In the genomic region with DNA sequence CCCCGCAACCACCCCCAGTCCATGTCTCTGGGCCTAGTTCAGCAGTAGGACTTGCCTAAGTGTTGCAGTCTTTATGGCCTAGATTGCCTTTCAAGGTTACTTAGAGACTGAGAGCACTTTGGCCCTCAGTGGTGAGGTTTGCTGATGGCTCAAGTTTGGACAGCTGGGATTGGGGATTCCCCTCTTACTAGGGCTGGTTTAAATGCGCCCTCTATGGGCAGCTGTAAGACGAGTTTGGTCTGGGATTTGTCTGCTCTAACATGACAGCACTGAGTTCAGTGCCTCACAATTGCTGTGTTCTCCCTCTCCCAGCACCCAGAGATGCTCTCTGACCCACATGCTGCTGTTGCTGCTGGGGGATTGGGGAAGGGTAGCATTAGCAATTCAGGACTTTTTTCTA, we compare ENCODE assay signal across 8 cellular contexts. TPM values are rescaled to one million over a fixed set of nuclear protein-coding genes. Genes with fewer than 3 reads are reported as not detected.
DNase-seq lines count a peak whose midpoint lies in the region; ATAC-seq and TF ChIP-seq lines count a peak whose summit lies in the region.

No MANE protein-coding gene starts in this region.

- peak; percentile 0 to 11 for DNase-seq in NCI-H446 (lab: John Stamatoyannopoulos, UW)
- no peak for DNase-seq in NCI-H446 treated with DMSO at 0.1 percent for 48 hours (lab: John Stamatoyannopoulos, UW)
- DNase-seq in mammary epithelial cell: peak; percentile 51
- no peak for DNase-seq in retinal pigment epithelial cell (ENCODE audit: low read depth)
- DNase-seq in activated T-helper 2 cell treated with anti-CD3 and anti-CD28 coated beads, Interferon-gamma antibody, Interleukin-2, Interleukin-4, amounts not matched to agents 10 μg/mL and 5 μg/mL and 100 μg/mL, durations not matched to agents 14 hours and 24 hours and 36 hours (ENCODE audit: low spot score): no peak

- H3K36me3 Mint-ChIP-seq in activated T-helper 2 cell treated with anti-CD3 and anti-CD28 coated beads, Interferon-gamma antibody, Interleukin-2, Interleukin-4, amounts not matched to agents 10 μg/mL and 5 μg/mL and 100 μg/mL, durations not matched to agents 14 hours and 24 hours and 36 hours (ENCODE audit: low read depth): no peaks in the 10 kb centered on the region

- no peaks in the 10 kb centered on the region for H3K79me2 ChIP-seq in mammary epithelial cell (ENCODE audit: insufficient read depth, low read length)

- no peak overlapping the region for H3K9ac ChIP-seq in mammary epithelial cell (ENCODE audit: insufficient read depth, low read length)

- no peaks in the 10 kb centered on the region for H3K36me3 ChIP-seq in mammary epithelial cell (ENCODE audit: insufficient read depth, low read length)

- no peaks in the 10 kb centered on the region for H3K27me3 Mint-ChIP-seq in activated T-helper 2 cell treated with anti-CD3 and anti-CD28 coated beads, Interferon-gamma antibody, Interleukin-2, Interleukin-4, amounts not matched to agents 10 μg/mL and 5 μg/mL and 100 μg/mL, durations not matched to agents 14 hours and 24 hours and 36 hours (ENCODE audit: low read depth)

- H4K20me1 ChIP-seq in mammary epithelial cell (ENCODE audit: insufficient read depth, low read length): no peaks in the 10 kb centered on the region

- no peak overlapping the region for H3K27ac ChIP-seq in mammary epithelial cell (ENCODE audit: insufficient read depth, low read depth, low read length)

- H3K9me3 ChIP-seq in mammary epithelial cell (replicated peaks; ENCODE audit: insufficient read depth, low read length): no peaks in the 10 kb centered on the region

- no peak overlapping the region for H3K4me3 Mint-ChIP-seq in activated T-helper 2 cell treated with anti-CD3 and anti-CD28 coated beads, Interferon-gamma antibody, Interleukin-2, Interleukin-4, amounts not matched to agents 10 μg/mL and 5 μg/mL and 100 μg/mL, durations not matched to agents 14 hours and 24 hours and 36 hours (ENCODE audit: low read depth)

- no peaks in the 10 kb centered on the region for H3K4me1 Mint-ChIP-seq in activated T-helper 2 cell treated with anti-CD3 and anti-CD28 coated beads, Interferon-gamma antibody, Interleukin-2, Interleukin-4, amounts not matched to agents 10 μg/mL and 5 μg/mL and 100 μg/mL, durations not matched to agents 14 hours and 24 hours and 36 hours (ENCODE audit: low read depth)

- in situ Hi-C loops in mammary epithelial cell (cut with MboI; ENCODE audit: low sequenced_read_pairs in 2 of 2): no loop called here

- TF ChIP-seq CTCF in mammary epithelial cell (conservative IDR thresholded peaks at IDR 0.05 in 1 of 2, IDR thresholded peaks at IDR 0.05 in 1 of 2; ENCODE audit: extremely low read depth in 1 of 2, insufficient read depth in 1 of 2, low read depth in 1 of 2, low read length in 2 of 2): peak; percentile 52 to 71
- peak; percentile 19 for TF ChIP-seq CTCF in retinal pigment epithelial cell (conservative IDR thresholded peaks at IDR 0.05; ENCODE audit: low read depth, low read length)

- no peak overlapping the region for H2AFZ ChIP-seq in mammary epithelial cell (ENCODE audit: low read depth, low read length)

- H3K9me3 Mint-ChIP-seq in activated T-helper 2 cell treated with anti-CD3 and anti-CD28 coated beads, Interferon-gamma antibody, Interleukin-2, Interleukin-4, amounts not matched to agents 10 μg/mL and 5 μg/mL and 100 μg/mL, durations not matched to agents 14 hours and 24 hours and 36 hours: no peaks in the 10 kb centered on the region

- ATAC-seq in HG03520 (IDR thresholded peaks at IDR 0.05; ENCODE audit: unreplicated experiment) (peak; percentile 58), HG03457 (IDR thresholded peaks at IDR 0.05; ENCODE audit: unreplicated experiment) (no peak), HG03139 (IDR thresholded peaks at IDR 0.05; ENCODE audit: unreplicated experiment) (no peak)

- no peak overlapping the region for H3K4me2 ChIP-seq in mammary epithelial cell (ENCODE audit: insufficient read depth, low read depth, low read length)

- no TSS peak for BruUV-seq in mammary epithelial cell (replicated peaks; lab: Mats Ljungman, UMichigan)

- no peaks in the 10 kb centered on the region for H3K4me1 ChIP-seq in mammary epithelial cell (ENCODE audit: insufficient read depth, low read length)

- H3K27me3 ChIP-seq in mammary epithelial cell (ENCODE audit: insufficient read depth, low read length): no peaks in the 10 kb centered on the region

- H3K27ac Mint-ChIP-seq in activated T-helper 2 cell treated with anti-CD3 and anti-CD28 coated beads, Interferon-gamma antibody, Interleukin-2, Interleukin-4, amounts not matched to agents 10 μg/mL and 5 μg/mL and 100 μg/mL, durations not matched to agents 14 hours and 24 hours and 36 hours: no peak overlapping the region

- 100% methylated on average over 1 of the region's 3 CpGs for WGBS in mammary epithelial cell (ENCODE audit: low coverage, missing lambda C conversion rate)

- intact Hi-C loops in mammary epithelial cell (cut with micrococcal nuclease): loop anchor here (1.0 to 5.0 kb wide), 3 partner anchors 38 to 559 kb away; no protein-coding TSS in a partner anchor
- intact Hi-C loops in activated T-helper 2 cell treated with anti-CD3 and anti-CD28 coated beads, Interferon-gamma antibody, Interleukin-2, Interleukin-4, amounts not matched to agents 10 μg/mL and 5 μg/mL and 100 μg/mL, durations not matched to agents 14 hours and 24 hours and 36 hours (cut with micrococcal nuclease): no loop called here

- CTCF ChIA-PET in mammary epithelial cell (lab: Charles Lee; ENCODE audit: low non-redundant PET): interaction anchor here (0.7 kb wide), 1 partner anchor 12 kb away, joined by 4 read pairs; no protein-coding TSS in a partner anchor

- dilution Hi-C loops in mammary epithelial cell (cut with HindIII; ENCODE audit: low sequenced_read_pairs): no loop called here

- H3K4me3 ChIP-seq in mammary epithelial cell (replicated peaks in 1 of 3; ENCODE audit: insufficient read depth in 1 of 3, low read depth in 2 of 3, low read length in 3 of 3) (no peak overlapping the region), retinal pigment epithelial cell (ENCODE audit: low read length) (no peak overlapping the region)

RNA-seq across cellular contexts. Expression of a gene that starts 23.1 kb away (rescaled TPM):
- under 1 TPM in 1 of 2 donors, not detected in 1; 0.28 TPM for total RNA-seq in mammary epithelial cell
- polyA plus RNA-seq in mammary epithelial cell: 0.05 TPM
- not detected for polyA minus RNA-seq in mammary epithelial cell
- not detected in 2 replicates for total RNA-seq in activated T-helper 2 cell treated with anti-CD3 and anti-CD28 coated beads, Interferon-gamma antibody, Interleukin-2, Interleukin-4, amounts not matched to agents 10 μg/mL and 5 μg/mL and 100 μg/mL, durations not matched to agents 14 hours and 24 hours and 36 hours

Comparison
In these comparisons a context has a peak if more than half of its experiments do, and no peak if none do; other contexts are left out.
1. DNase-seq: peak in NCI-H446 (2 of 2) and mammary epithelial cell (single experiment); none in NCI-H446 treated with DMSO at 0.1 percent for 48 hours (single experiment), retinal pigment epithelial cell (single experiment) and activated T-helper 2 cell treated with anti-CD3 and anti-CD28 coated beads, Interferon-gamma antibody, Interleukin-2, Interleukin-4, amounts not matched to agents 10 μg/mL and 5 μg/mL and 100 μg/mL, durations not matched to agents 14 hours and 24 hours and 36 hours (single experiment).